9 cellular contexts compared by ENCODE assay signal in genomic region chr3:16476636-16477035, GRCh38. TPM values are rescaled to one million over a fixed set of nuclear protein-coding genes. Genes with fewer than 3 reads are reported as not detected.
DNase-seq lines count a peak whose midpoint lies in the region; ATAC-seq and TF ChIP-seq lines count a peak whose summit lies in the region.
"Had no signal": no experiment of that assay in that cellular context is flagged by ENCODE, and none has a peak within 500 bp of the region (broad histone marks: within the 10 kb centered on the region; RNA-seq: fewer than 3 reads in every experiment).

No MANE protein-coding gene starts in this region.

- no peak for TF ChIP-seq CTCF in astrocyte of the spinal cord (IDR thresholded peaks at IDR 0.05; ENCODE audit: low read depth, low read length)

- no peak overlapping the region for H3K4me3 ChIP-seq in astrocyte of the spinal cord (ENCODE audit: low read depth, low read length)

- ATAC-seq in GM18511 (IDR thresholded peaks at IDR 0.05; ENCODE audit: unreplicated experiment), result peak; percentile 53
- ATAC-seq in HG03108 (IDR thresholded peaks at IDR 0.05; ENCODE audit: unreplicated experiment), result peak; percentile 42

- in situ Hi-C loops in astrocyte of the spinal cord (cut with HindIII; ENCODE audit: low sequenced_read_pairs), result no loop called here

- DNase-seq in astrocyte of the spinal cord (ENCODE audit: low read depth, low spot score), result peak; percentile 97
- DNase-seq in pulmonary artery endothelial cell (ENCODE audit: low read depth, low spot score), result peak; percentile 61
- no peak for DNase-seq in superior temporal gyrus (ENCODE audit: extremely low spot score)
- DNase-seq in HuH-7 (ENCODE audit: low spot score), result no peak
- no peak for DNase-seq in DMS 273 (lab: John Stamatoyannopoulos, UW; ENCODE audit: unreplicated experiment)
- DNase-seq in NCI-H2107 treated with DMSO at 0.1 percent for 48 hours (lab: John Stamatoyannopoulos, UW; ENCODE audit: unreplicated experiment), result no peak
- DNase-seq: NCI-H446 had no signal

RNA-seq across cellular contexts. Expression of gene RFTN1, which starts 36.9 kb away (rescaled TPM):
- total RNA-seq in pulmonary artery endothelial cell, result 30.1 and 49.7 TPM in 2 replicates

Comparison
In these comparisons a context has a peak if more than half of its experiments do, and no peak if none do; other contexts are left out.
1. DNase-seq: peak in astrocyte of the spinal cord (single experiment) and pulmonary artery endothelial cell (single experiment); none in superior temporal gyrus (single experiment), HuH-7 (single experiment), DMS 273 (single experiment) and NCI-H2107 treated with DMSO at 0.1 percent for 48 hours (single experiment).